ENCODE assay signal across 2 cellular contexts in the genomic region with DNA sequence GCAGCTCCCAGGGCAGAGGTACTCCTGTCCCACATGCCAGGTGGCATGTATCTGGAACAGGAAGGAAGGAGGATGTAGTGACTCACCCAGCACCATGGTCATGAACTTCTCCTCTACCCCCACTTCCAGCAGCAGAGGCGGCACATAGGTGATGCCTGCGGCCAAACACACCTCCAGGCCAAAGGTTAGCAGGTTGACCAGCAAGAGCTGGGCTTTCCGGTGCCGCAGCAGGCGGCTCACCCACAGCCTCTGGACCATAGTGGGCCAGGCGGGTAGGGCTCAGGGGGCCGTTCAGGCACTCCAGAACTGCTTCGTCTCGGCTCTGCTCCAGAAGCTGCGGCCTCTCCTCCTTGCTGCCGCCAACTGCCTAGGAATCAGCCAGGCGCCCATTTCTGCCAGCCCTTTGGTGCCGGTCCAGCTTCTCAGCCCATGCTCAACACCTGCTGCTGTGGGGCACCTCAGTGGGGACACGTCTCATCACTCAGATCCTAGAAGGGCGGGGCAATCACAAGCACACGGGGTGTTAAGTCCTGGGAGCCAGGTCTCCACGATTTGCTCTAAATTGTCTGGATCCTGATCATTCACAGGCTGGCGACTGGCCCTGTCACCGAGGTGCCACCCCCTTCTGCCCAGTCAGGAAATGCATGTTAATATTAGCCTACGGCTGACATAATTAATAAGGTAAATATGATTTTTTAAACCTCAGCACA.
TF ChIP-seq lines count a peak whose summit lies in the region.

No MANE protein-coding gene starts in this region.

TF ChIP-seq in GM12878, 131 proteins besides CTCF, POLR2A, EP300 and RAD21:
- no peak for TF ChIP-seq TCF12 (IDR thresholded peaks at IDR 0.05; ENCODE audit: low read depth, low read length)
- TF ChIP-seq, protein P1, sequence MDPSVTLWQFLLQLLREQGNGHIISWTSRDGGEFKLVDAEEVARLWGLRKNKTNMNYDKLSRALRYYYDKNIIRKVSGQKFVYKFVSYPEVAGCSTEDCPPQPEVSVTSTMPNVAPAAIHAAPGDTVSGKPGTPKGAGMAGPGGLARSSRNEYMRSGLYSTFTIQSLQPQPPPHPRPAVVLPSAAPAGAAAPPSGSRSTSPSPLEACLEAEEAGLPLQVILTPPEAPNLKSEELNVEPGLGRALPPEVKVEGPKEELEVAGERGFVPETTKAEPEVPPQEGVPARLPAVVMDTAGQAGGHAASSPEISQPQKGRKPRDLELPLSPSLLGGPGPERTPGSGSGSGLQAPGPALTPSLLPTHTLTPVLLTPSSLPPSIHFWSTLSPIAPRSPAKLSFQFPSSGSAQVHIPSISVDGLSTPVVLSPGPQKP (IDR thresholded peaks at IDR 0.05; ENCODE audit: low read depth, low read length), result no peak
- TF ChIP-seq LARP7 (IDR thresholded peaks at IDR 0.05), result 0 out of 2 replicates have a peak, but pooled peaks have one; percentile 28
- TF ChIP-seq NR2C2 (IDR thresholded peaks at IDR 0.05; ENCODE audit: borderline replicate concordance, control insufficient read depth, insufficient read length, low read depth), result no peak
- TF ChIP-seq IRF4 (IDR thresholded peaks at IDR 0.05; ENCODE audit: low read depth, low read length), result no peak
- TF ChIP-seq IKZF1 (conservative IDR thresholded peaks at IDR 0.05), result 0 out of 2 replicates have a peak, but pooled peaks have one; percentile 8
- TF ChIP-seq, protein P2, sequence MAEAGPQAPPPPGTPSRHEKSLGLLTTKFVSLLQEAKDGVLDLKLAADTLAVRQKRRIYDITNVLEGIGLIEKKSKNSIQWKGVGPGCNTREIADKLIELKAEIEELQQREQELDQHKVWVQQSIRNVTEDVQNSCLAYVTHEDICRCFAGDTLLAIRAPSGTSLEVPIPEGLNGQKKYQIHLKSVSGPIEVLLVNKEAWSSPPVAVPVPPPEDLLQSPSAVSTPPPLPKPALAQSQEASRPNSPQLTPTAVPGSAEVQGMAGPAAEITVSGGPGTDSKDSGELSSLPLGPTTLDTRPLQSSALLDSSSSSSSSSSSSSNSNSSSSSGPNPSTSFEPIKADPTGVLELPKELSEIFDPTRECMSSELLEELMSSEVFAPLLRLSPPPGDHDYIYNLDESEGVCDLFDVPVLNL (IDR thresholded peaks at IDR 0.05; ENCODE audit: low read depth, low read length), result no peak
- TF ChIP-seq, protein P3, sequence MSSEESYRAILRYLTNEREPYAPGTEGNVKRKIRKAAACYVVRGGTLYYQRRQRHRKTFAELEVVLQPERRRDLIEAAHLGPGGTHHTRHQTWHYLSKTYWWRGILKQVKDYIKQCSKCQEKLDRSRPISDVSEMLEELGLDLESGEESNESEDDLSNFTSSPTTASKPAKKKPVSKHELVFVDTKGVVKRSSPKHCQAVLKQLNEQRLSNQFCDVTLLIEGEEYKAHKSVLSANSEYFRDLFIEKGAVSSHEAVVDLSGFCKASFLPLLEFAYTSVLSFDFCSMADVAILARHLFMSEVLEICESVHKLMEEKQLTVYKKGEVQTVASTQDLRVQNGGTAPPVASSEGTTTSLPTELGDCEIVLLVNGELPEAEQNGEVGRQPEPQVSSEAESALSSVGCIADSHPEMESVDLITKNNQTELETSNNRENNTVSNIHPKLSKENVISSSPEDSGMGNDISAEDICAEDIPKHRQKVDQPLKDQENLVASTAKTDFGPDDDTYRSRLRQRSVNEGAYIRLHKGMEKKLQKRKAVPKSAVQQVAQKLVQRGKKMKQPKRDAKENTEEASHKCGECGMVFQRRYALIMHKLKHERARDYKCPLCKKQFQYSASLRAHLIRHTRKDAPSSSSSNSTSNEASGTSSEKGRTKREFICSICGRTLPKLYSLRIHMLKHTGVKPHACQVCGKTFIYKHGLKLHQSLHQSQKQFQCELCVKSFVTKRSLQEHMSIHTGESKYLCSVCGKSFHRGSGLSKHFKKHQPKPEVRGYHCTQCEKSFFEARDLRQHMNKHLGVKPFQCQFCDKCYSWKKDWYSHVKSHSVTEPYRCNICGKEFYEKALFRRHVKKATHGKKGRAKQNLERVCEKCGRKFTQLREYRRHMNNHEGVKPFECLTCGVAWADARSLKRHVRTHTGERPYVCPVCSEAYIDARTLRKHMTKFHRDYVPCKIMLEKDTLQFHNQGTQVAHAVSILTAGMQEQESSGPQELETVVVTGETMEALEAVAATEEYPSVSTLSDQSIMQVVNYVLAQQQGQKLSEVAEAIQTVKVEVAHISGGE (CRISPR knock-in tag; IDR thresholded peaks at IDR 0.05), result no peak
- 0 out of 4 replicates have a peak, but pooled peaks of 1 of the 2 experiments have one; percentile 4 for TF ChIP-seq ETV6 (conservative IDR thresholded peaks at IDR 0.05 in 1 of 2, IDR thresholded peaks at IDR 0.05 in 1 of 2; ENCODE audit: borderline replicate concordance in 1 of 2, low read depth in 1 of 2)
- 0 out of 2 replicates have a peak, but pooled peaks have one; percentile 38 for TF ChIP-seq NR2F1 (conservative IDR thresholded peaks at IDR 0.05)

TF ChIP-seq in liver, 16 proteins besides CTCF, POLR2A, EP300 and RAD21 (continued from another document):
- TF ChIP-seq GABPA (IDR thresholded peaks at IDR 0.05 in 1 of 2, conservative IDR thresholded peaks at IDR 0.05 in 1 of 2) (peak in 1 of 2 donors; percentile 74), FOXA2 (IDR thresholded peaks at IDR 0.05) (no peak), HNF4A (conservative IDR thresholded peaks at IDR 0.05) (peak; percentile 68 to 88), RXRA (IDR thresholded peaks at IDR 0.05) (peak; percentile 92 to 95), YY1 (IDR thresholded peaks at IDR 0.05) (peak; percentile 79), EGR1 (IDR thresholded peaks at IDR 0.05; ENCODE audit: low read depth in 2 of 2) (peak in 1 of 2 donors; percentile 88), NR2F2 (IDR thresholded peaks at IDR 0.05) (peak; percentile 84), TAF1 (conservative IDR thresholded peaks at IDR 0.05) (no peak), SP1 (IDR thresholded peaks at IDR 0.05) (peak; percentile 94)
- TF ChIP-seq, protein P4, sequence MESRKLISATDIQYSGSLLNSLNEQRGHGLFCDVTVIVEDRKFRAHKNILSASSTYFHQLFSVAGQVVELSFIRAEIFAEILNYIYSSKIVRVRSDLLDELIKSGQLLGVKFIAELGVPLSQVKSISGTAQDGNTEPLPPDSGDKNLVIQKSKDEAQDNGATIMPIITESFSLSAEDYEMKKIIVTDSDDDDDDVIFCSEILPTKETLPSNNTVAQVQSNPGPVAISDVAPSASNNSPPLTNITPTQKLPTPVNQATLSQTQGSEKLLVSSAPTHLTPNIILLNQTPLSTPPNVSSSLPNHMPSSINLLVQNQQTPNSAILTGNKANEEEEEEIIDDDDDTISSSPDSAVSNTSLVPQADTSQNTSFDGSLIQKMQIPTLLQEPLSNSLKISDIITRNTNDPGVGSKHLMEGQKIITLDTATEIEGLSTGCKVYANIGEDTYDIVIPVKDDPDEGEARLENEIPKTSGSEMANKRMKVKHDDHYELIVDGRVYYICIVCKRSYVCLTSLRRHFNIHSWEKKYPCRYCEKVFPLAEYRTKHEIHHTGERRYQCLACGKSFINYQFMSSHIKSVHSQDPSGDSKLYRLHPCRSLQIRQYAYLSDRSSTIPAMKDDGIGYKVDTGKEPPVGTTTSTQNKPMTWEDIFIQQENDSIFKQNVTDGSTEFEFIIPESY (IDR thresholded peaks at IDR 0.05), result no peak
- TF ChIP-seq, protein P5, sequence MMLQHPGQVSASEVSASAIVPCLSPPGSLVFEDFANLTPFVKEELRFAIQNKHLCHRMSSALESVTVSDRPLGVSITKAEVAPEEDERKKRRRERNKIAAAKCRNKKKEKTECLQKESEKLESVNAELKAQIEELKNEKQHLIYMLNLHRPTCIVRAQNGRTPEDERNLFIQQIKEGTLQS (IDR thresholded peaks at IDR 0.05), result peak; percentile 90
- TF ChIP-seq, protein P6, sequence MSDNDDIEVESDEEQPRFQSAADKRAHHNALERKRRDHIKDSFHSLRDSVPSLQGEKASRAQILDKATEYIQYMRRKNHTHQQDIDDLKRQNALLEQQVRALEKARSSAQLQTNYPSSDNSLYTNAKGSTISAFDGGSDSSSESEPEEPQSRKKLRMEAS (IDR thresholded peaks at IDR 0.05), result peak; percentile 98
- TF ChIP-seq, protein P7, sequence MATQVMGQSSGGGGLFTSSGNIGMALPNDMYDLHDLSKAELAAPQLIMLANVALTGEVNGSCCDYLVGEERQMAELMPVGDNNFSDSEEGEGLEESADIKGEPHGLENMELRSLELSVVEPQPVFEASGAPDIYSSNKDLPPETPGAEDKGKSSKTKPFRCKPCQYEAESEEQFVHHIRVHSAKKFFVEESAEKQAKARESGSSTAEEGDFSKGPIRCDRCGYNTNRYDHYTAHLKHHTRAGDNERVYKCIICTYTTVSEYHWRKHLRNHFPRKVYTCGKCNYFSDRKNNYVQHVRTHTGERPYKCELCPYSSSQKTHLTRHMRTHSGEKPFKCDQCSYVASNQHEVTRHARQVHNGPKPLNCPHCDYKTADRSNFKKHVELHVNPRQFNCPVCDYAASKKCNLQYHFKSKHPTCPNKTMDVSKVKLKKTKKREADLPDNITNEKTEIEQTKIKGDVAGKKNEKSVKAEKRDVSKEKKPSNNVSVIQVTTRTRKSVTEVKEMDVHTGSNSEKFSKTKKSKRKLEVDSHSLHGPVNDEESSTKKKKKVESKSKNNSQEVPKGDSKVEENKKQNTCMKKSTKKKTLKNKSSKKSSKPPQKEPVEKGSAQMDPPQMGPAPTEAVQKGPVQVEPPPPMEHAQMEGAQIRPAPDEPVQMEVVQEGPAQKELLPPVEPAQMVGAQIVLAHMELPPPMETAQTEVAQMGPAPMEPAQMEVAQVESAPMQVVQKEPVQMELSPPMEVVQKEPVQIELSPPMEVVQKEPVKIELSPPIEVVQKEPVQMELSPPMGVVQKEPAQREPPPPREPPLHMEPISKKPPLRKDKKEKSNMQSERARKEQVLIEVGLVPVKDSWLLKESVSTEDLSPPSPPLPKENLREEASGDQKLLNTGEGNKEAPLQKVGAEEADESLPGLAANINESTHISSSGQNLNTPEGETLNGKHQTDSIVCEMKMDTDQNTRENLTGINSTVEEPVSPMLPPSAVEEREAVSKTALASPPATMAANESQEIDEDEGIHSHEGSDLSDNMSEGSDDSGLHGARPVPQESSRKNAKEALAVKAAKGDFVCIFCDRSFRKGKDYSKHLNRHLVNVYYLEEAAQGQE (IDR thresholded peaks at IDR 0.05), result peak; percentile 73
